In the genomic region with DNA sequence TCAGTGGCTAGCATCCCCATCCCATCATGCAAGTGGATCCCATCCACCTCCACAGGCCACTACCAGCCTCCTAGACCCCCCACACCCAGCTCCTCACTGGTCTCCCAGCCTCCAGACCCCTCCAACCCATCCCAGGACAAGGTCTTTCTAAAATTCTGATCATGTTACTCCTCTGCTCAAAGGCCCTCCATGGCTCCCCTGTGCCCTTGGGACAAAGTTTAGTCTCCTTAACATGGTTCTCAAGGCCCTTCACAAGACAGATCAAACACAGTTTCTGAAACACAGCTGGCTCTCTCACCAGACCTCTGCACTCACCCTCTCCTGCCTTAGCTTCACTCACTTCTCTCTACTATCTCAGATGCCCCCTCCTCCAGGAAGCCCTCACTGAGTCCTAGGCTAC, we compare ENCODE assay signal across 2 cellular contexts.
TF ChIP-seq lines count a peak whose summit lies in the region.

No MANE protein-coding gene starts in this region.

TF ChIP-seq in HEK293, 187 proteins besides CTCF, POLR2A, EP300 and RAD21:
- TF ChIP-seq ZNF362 (tag by site-specific recombination; IDR thresholded peaks at IDR 0.05) = no peak
- peak; percentile 75 for TF ChIP-seq ZNF16 (tag by site-specific recombination; IDR thresholded peaks at IDR 0.05; ENCODE audit: low read depth)
TF ChIP-seq in HEK293: peak in this region for 1.

TF ChIP-seq in K562, 482 proteins besides CTCF, POLR2A, EP300 and RAD21:
- TF ChIP-seq RBBP5 (IDR thresholded peaks at IDR 0.05; ENCODE audit: borderline replicate concordance, insufficient read depth, low read length, poor library complexity, severe bottlenecking) (no peak), RBM25 (IDR thresholded peaks at IDR 0.05; ENCODE audit: low read depth, low read length, severe bottlenecking) (peak; percentile 44), KDM1A (IDR thresholded peaks at IDR 0.05) (0 out of 4 replicates have a peak, but pooled peaks have one; percentile 13 to 28), ZFP36 (IDR thresholded peaks at IDR 0.05; ENCODE audit: low read depth, low read length, partially characterized antibody) (peak; percentile 66), YBX1 (IDR thresholded peaks at IDR 0.05) (no peak), BCOR (IDR thresholded peaks at IDR 0.05) (peak; percentile 47; the same call in 1 of the 2 replicates), ZNF217 (CRISPR knock-in tag; IDR thresholded peaks at IDR 0.05) (no peak)
- TF ChIP-seq, protein P1, sequence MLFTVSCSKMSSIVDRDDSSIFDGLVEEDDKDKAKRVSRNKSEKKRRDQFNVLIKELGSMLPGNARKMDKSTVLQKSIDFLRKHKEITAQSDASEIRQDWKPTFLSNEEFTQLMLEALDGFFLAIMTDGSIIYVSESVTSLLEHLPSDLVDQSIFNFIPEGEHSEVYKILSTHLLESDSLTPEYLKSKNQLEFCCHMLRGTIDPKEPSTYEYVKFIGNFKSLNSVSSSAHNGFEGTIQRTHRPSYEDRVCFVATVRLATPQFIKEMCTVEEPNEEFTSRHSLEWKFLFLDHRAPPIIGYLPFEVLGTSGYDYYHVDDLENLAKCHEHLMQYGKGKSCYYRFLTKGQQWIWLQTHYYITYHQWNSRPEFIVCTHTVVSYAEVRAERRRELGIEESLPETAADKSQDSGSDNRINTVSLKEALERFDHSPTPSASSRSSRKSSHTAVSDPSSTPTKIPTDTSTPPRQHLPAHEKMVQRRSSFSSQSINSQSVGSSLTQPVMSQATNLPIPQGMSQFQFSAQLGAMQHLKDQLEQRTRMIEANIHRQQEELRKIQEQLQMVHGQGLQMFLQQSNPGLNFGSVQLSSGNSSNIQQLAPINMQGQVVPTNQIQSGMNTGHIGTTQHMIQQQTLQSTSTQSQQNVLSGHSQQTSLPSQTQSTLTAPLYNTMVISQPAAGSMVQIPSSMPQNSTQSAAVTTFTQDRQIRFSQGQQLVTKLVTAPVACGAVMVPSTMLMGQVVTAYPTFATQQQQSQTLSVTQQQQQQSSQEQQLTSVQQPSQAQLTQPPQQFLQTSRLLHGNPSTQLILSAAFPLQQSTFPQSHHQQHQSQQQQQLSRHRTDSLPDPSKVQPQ (CRISPR knock-in tag; IDR thresholded peaks at IDR 0.05; ENCODE audit: borderline replicate concordance) = no peak
TF ChIP-seq in K562: peak in this region for 4.
